Comparison of ENCODE assay signal across 17 cellular contexts in the genomic region with DNA sequence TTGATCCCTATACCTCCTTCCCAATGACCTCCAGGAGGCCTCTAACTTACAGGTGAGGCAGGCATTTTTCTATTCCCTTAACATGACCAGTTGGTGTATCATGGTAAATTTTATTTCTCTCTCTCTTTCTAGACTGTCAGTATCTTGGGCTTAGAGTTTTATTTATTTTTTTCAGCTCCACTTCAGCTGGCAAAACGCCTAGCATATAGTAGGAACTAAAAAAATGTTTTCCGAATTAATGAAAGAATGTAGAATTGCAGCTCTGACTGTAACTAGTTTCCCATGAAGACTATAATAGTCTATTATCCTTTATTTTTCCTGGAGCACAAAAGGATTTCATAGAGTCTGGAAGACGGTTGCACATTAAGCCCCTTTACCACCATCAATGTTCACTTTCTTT.
"Had no signal": no experiment of that assay in that cellular context is flagged by ENCODE, and none has a peak within 500 bp of the region (broad histone marks: within the 10 kb centered on the region; RNA-seq: fewer than 3 reads in every experiment).

No MANE protein-coding gene starts in this region.

- H3K9me3 ChIP-seq: body of pancreas, colonic mucosa, suprapubic skin had no signal

- H3K4me1 ChIP-seq: body of pancreas, colonic mucosa, suprapubic skin had no signal

- H3K27me3 ChIP-seq: body of pancreas, colonic mucosa, suprapubic skin had no signal

- ATAC-seq: activated CD4-positive, CD25-positive, alpha-beta regulatory T cell treated with anti-CD3 and anti-CD28 coated beads, Interleukin-2, amount 50 U/mL, for 24 hours; activated T-cell treated with anti-CD3 and anti-CD28 coated beads, Interleukin-2, amount 50 U/mL, for 72 hours; body of pancreas; left ventricle myocardium superior had no signal

- H3K4me1 Mint-ChIP-seq: activated naive CD4-positive, alpha-beta T cell treated with anti-CD3 and anti-CD28 coated beads, Interleukin-2, amount 50 U/mL, for 24 hours had no signal

- H3K27me3 Mint-ChIP-seq: activated naive CD4-positive, alpha-beta T cell treated with anti-CD3 and anti-CD28 coated beads, Interleukin-2, amount 50 U/mL, for 24 hours; stimulated activated naive CD8-positive, alpha-beta T cell treated with anti-CD3 and anti-CD28 coated beads, Interleukin-15, Interleukin-2, amounts not matched to agents 100 ng/mL and 50 ng/mL, for 24 hours; type B pancreatic cell had no signal

- H3K9me3 Mint-ChIP-seq: activated naive CD4-positive, alpha-beta T cell treated with anti-CD3 and anti-CD28 coated beads, Interleukin-2, amount 50 U/mL, for 24 hours; activated T-cell treated with anti-CD3 and anti-CD28 coated beads, Interleukin-2, amount 50 U/mL, for 72 hours; stimulated activated naive CD8-positive, alpha-beta T cell treated with anti-CD3 and anti-CD28 coated beads, Interleukin-15, Interleukin-2, amounts not matched to agents 100 ng/mL and 50 ng/mL, for 24 hours; T-helper 1 cell treated with Interleukin-12 subunit alpha and Interleukin-12 subunit beta and Interleukin-4 antibody, amounts not matched to agents 30 μg/mL and 1 μg/mL, for 36 hours; type B pancreatic cell had no signal

- H3K27ac ChIP-seq: body of pancreas, colonic mucosa, suprapubic skin had no signal

- H3K36me3 ChIP-seq: colonic mucosa had no signal

- H3K4me3 Mint-ChIP-seq: activated naive CD4-positive, alpha-beta T cell treated with anti-CD3 and anti-CD28 coated beads, Interleukin-2, amount 50 U/mL, for 24 hours; activated T-cell treated with anti-CD3 and anti-CD28 coated beads, Interleukin-2, amount 50 U/mL, for 72 hours; stimulated activated naive CD8-positive, alpha-beta T cell treated with anti-CD3 and anti-CD28 coated beads, Interleukin-15, Interleukin-2, amounts not matched to agents 100 ng/mL and 50 ng/mL, for 24 hours; T-helper 1 cell treated with Interleukin-12 subunit alpha and Interleukin-12 subunit beta and Interleukin-4 antibody, amounts not matched to agents 30 μg/mL and 1 μg/mL, for 36 hours; type B pancreatic cell had no signal

- DNase-seq: activated CD8-positive, alpha-beta memory T cell treated with anti-CD3 and anti-CD28 coated beads for 24 hours; activated effector memory CD4-positive, alpha-beta T cell treated with anti-CD3 and anti-CD28 coated beads, Interleukin-2, amount 50 U/mL, for 16 hours; activated T-cell treated with anti-CD3 and anti-CD28 coated beads, Interleukin-2, amount 50 U/mL, for 72 hours; body of pancreas; caudate nucleus; colonic mucosa; glutamatergic neuron; kidney glomerular epithelial cell; left ventricle myocardium superior; retina had no signal

- H3K27ac Mint-ChIP-seq: activated naive CD4-positive, alpha-beta T cell treated with anti-CD3 and anti-CD28 coated beads, Interleukin-2, amount 50 U/mL, for 24 hours; activated T-cell treated with anti-CD3 and anti-CD28 coated beads, Interleukin-2, amount 50 U/mL, for 72 hours; stimulated activated naive CD8-positive, alpha-beta T cell treated with anti-CD3 and anti-CD28 coated beads, Interleukin-15, Interleukin-2, amounts not matched to agents 100 ng/mL and 50 ng/mL, for 24 hours; T-helper 1 cell treated with Interleukin-12 subunit alpha and Interleukin-12 subunit beta and Interleukin-4 antibody, amounts not matched to agents 30 μg/mL and 1 μg/mL, for 36 hours; type B pancreatic cell had no signal

- H3K4me3 ChIP-seq: body of pancreas, colonic mucosa, skin epidermis, suprapubic skin had no signal
